8 cellular contexts compared by ENCODE assay signal in genomic region chr7:50664461-50664922, GRCh38.
DNase-seq lines count a peak whose midpoint lies in the region; ATAC-seq lines count a peak whose summit lies in the region.

No MANE protein-coding gene starts in this region.

- peak; percentile 64 for ATAC-seq in GM19395 (IDR thresholded peaks at IDR 0.05; ENCODE audit: unreplicated experiment)
- peak; percentile 59 for ATAC-seq in HG03280 (IDR thresholded peaks at IDR 0.05; ENCODE audit: unreplicated experiment)

- DNase-seq in COLO829 (ENCODE audit: low spot score), result peak; percentile 73
- peak; percentile 55 to 56 for DNase-seq in activated T-cell treated with anti-CD3 and anti-CD28 coated beads, Interleukin-2, amount 50 U/mL, for 48 hours
- DNase-seq in posterior vena cava (ENCODE audit: low spot score), result peak; percentile 71
- no peak for DNase-seq in NCI-H510A treated with DMSO at 0.1 percent for 48 hours (lab: John Stamatoyannopoulos, UW)
- no peak for DNase-seq in head of caudate nucleus
- no peak for DNase-seq in NCI-H2171 (lab: John Stamatoyannopoulos, UW)

- intact Hi-C loops in posterior vena cava (cut with DNase I), result no loop called here
- intact Hi-C loops in head of caudate nucleus (cut with DNase I), result no loop called here

Comparison
In these comparisons a context has a peak if more than half of its experiments do, and no peak if none do; other contexts are left out.
1. DNase-seq: peak in COLO829 (single experiment), activated T-cell treated with anti-CD3 and anti-CD28 coated beads, Interleukin-2, amount 50 U/mL, for 48 hours (2 of 2) and posterior vena cava (single experiment); none in NCI-H510A treated with DMSO at 0.1 percent for 48 hours (single experiment), head of caudate nucleus (0 of 42) and NCI-H2171 (single experiment).